ENCODE assay signal across 20 cellular contexts in genomic region chr7:99218406-99219184, GRCh38. TPM values are rescaled to one million over a fixed set of nuclear protein-coding genes. Genes with fewer than 3 reads are reported as not detected.
DNase-seq lines count a peak whose midpoint lies in the region; ATAC-seq, FAIRE-seq and TF ChIP-seq lines count a peak whose summit lies in the region.
"Had no signal": no experiment of that assay in that cellular context is flagged by ENCODE, and none has a peak within 500 bp of the region (broad histone marks: within the 10 kb centered on the region; RNA-seq: fewer than 3 reads in every experiment).

No MANE protein-coding gene starts in this region.

- FAIRE-seq in GM12891 (lab: Jason Lieb, UNC) = no peak
- no peak for FAIRE-seq in GM12878 (lab: Jason Lieb, UNC)
- FAIRE-seq: colon, endothelial cell of umbilical vein had no signal

- H3K27me3 Mint-ChIP-seq in activated CD4-positive, alpha-beta memory T cell treated with anti-CD3 and anti-CD28 coated beads for 36 hours = peaks cover 3% of the 10 kb centered on the region

- CTCF ChIA-PET in GM12878 (lab: Yijun Ruan, JAX) = no interaction called here
- CTCF ChIA-PET in activated CD4-positive, alpha-beta memory T cell treated with anti-CD3 and anti-CD28 coated beads for 36 hours (lab: Charles Lee) = no interaction called here

- POLR2A ChIA-PET in GM12878 (lab: Charles Lee) = interaction anchor here (0.5 kb wide), 1 partner anchor 826 kb away, joined by 3 read pairs; no protein-coding TSS in a partner anchor
- POLR2A ChIA-PET in activated CD4-positive, alpha-beta memory T cell treated with anti-CD3 and anti-CD28 coated beads for 36 hours (lab: Charles Lee) = no interaction called here

- H3K9ac ChIP-seq in GM12878 (ENCODE audit: control insufficient read depth, insufficient read depth, low read length) = no peak overlapping the region

- H3K79me2 ChIP-seq in GM12878 (ENCODE audit: control insufficient read depth, insufficient read depth, low read length) = no peaks in the 10 kb centered on the region

- TF ChIP-seq EP300 in GM12878 (IDR thresholded peaks at IDR 0.05; ENCODE audit: borderline replicate concordance in 1 of 2, control insufficient read depth in 1 of 2, low read depth in 2 of 2, low read length in 2 of 2) = no peak

- H3K4me1 ChIP-seq in GM12878 (ENCODE audit: control insufficient read depth, insufficient read depth, low read length) (no peaks in the 10 kb centered on the region), adrenal gland (replicated peaks in 1 of 2) (no peaks in the 10 kb centered on the region)

- DNase-seq in GM12891 (ENCODE audit: insufficient read length, low spot score) = no peak
- peak; percentile 79 for DNase-seq in NB4 (ENCODE audit: low read depth)
- DNase-seq in GM12878 (ENCODE audit: low read depth, low spot score) = no peak
- DNase-seq in posterior vena cava (ENCODE audit: low spot score) = peak; percentile 65
- no peak for DNase-seq in activated CD4-positive, alpha-beta memory T cell treated with anti-CD3 and anti-CD28 coated beads for 36 hours
- DNase-seq in SK-N-DZ (ENCODE audit: low spot score) = no peak
- no peak for DNase-seq in adrenal gland
- DNase-seq: activated CD4-positive, CD25-positive, alpha-beta regulatory T cell; DMS153; NCI-H2029; NCI-H446; substantia nigra had no signal

- WGBS in GM12878 (ENCODE audit: insufficient coverage, insufficient replicate concordance, low lambda C conversion rate, missing lambda C conversion rate) = 23% methylated on average over 23 of the region's 23 CpGs
- WGBS in adrenal gland, 4 donors = 74 to 80% (median 78%) methylated on average over 14 to 23 of the region's 23 CpGs

- RAD21 ChIA-PET in GM12878 (lab: Charles Lee; ENCODE audit: unreplicated experiment) = no interaction called here

- TF ChIP-seq RAD21 in GM12878 (IDR thresholded peaks at IDR 0.05; ENCODE audit: insufficient read depth, low read depth, low read length) = no peak

- H3K4me3 ChIP-seq in NB4 (ENCODE audit: low read depth, low read length) = no peak overlapping the region
- no peak overlapping the region for H3K4me3 ChIP-seq in GM12878
- no peak overlapping the region for H3K4me3 ChIP-seq in adrenal gland

- BruUV-seq in GM12878 (replicated peaks; lab: Mats Ljungman, UMichigan) = no TSS peak

- H3K9me3 ChIP-seq in GM12878 (replicated peaks; ENCODE audit: control insufficient read depth, insufficient read depth, low read length) (no peaks in the 10 kb centered on the region), adrenal gland (replicated peaks in 1 of 3) (no peaks in the 10 kb centered on the region)

- intact Hi-C loops in GM12878 (cut with micrococcal nuclease; ENCODE audit: unreplicated experiment) (no loop called here), posterior vena cava (cut with DNase I) (no loop called here), adrenal gland (cut with DNase I) (no loop called here)
- intact Hi-C loops in activated CD4-positive, alpha-beta memory T cell treated with anti-CD3 and anti-CD28 coated beads for 36 hours (cut with micrococcal nuclease) = no loop called here

- H3K9me3 Mint-ChIP-seq in activated CD4-positive, alpha-beta memory T cell treated with anti-CD3 and anti-CD28 coated beads for 36 hours = no peaks in the 10 kb centered on the region
- H3K9me3 Mint-ChIP-seq: mesothelial cell of epicardium had no signal

- H3K27me3 ChIP-seq in GM12878 (replicated peaks in 1 of 2; ENCODE audit: control insufficient read depth in 2 of 2, insufficient read depth in 2 of 2, low read length in 1 of 2) = no peaks in the 10 kb centered on the region; a peak in 1 of 4 replicates
- no peaks in the 10 kb centered on the region for H3K27me3 ChIP-seq in adrenal gland

- SMC1A ChIA-PET in GM12878 (lab: Charles Lee; ENCODE audit: uncharacterized antibody, unreplicated experiment) = no interaction called here

- in situ Hi-C loops in GM12878 (cut with MboI) = no loop called here

- H3K4me1 Mint-ChIP-seq in activated CD4-positive, alpha-beta memory T cell treated with anti-CD3 and anti-CD28 coated beads for 36 hours (ENCODE audit: low read depth) = no peaks in the 10 kb centered on the region
- H3K4me1 Mint-ChIP-seq: mesothelial cell of epicardium had no signal

- H3K27ac ChIP-seq in GM12878 (ENCODE audit: control insufficient read depth, insufficient read depth) (no peak overlapping the region), adrenal gland (no peak overlapping the region)

- TF ChIP-seq POLR2A in GM12891 (IDR thresholded peaks at IDR 0.05; ENCODE audit: low read depth, low read length) = no peak
- TF ChIP-seq POLR2A in NB4 (IDR thresholded peaks at IDR 0.05; ENCODE audit: extremely low read depth, insufficient read length) = no peak
- no peak for TF ChIP-seq POLR2A in GM12878 (IDR thresholded peaks at IDR 0.05; ENCODE audit: low read depth, low read length)
- TF ChIP-seq POLR2A in adrenal gland (IDR thresholded peaks at IDR 0.05) = no peak

- no peaks in the 10 kb centered on the region for H4K20me1 ChIP-seq in GM12878 (ENCODE audit: control insufficient read depth, insufficient read depth)

- H3K36me3 ChIP-seq in GM12878 (ENCODE audit: control insufficient read depth in 2 of 2, insufficient read depth in 2 of 2, low read length in 1 of 2) (no peaks in the 10 kb centered on the region), adrenal gland (replicated peaks in 1 of 2) (no peaks in the 10 kb centered on the region)

- H3K36me3 Mint-ChIP-seq in activated CD4-positive, alpha-beta memory T cell treated with anti-CD3 and anti-CD28 coated beads for 36 hours = no peaks in the 10 kb centered on the region
- H3K36me3 Mint-ChIP-seq: mesothelial cell of epicardium had no signal

- H2AFZ ChIP-seq in GM12878 (ENCODE audit: control insufficient read depth, low read depth, low read length) = no peak overlapping the region

- no peak overlapping the region for H3K4me2 ChIP-seq in GM12878 (ENCODE audit: control insufficient read depth, insufficient read depth)

- TF ChIP-seq CTCF in NB4 (IDR thresholded peaks at IDR 0.05; ENCODE audit: low read depth, low read length) = no peak
- no peak for TF ChIP-seq CTCF in GM12878 (IDR thresholded peaks at IDR 0.05 in 2 of 3, conservative IDR thresholded peaks at IDR 0.05 in 1 of 3; ENCODE audit: control insufficient read depth in 2 of 3, extremely low read depth in 1 of 3, insufficient read depth in 1 of 3, low read depth in 3 of 3, low read length in 3 of 3)
- TF ChIP-seq CTCF in adrenal gland (IDR thresholded peaks at IDR 0.05) = no peak

- no peak overlapping the region for H3K4me3 Mint-ChIP-seq in activated CD4-positive, alpha-beta memory T cell treated with anti-CD3 and anti-CD28 coated beads for 36 hours
- H3K4me3 Mint-ChIP-seq: mesothelial cell of epicardium had no signal

- no peak for ATAC-seq in GM12878
- ATAC-seq: HCT116, sciatic nerve had no signal

- H3K27ac Mint-ChIP-seq in activated CD4-positive, alpha-beta memory T cell treated with anti-CD3 and anti-CD28 coated beads for 36 hours = no peak overlapping the region
- H3K27ac Mint-ChIP-seq: mesothelial cell of epicardium had no signal

RNA-seq across cellular contexts. Expression of gene KPNA7, which starts 10.7 kb away (rescaled TPM):
- polyA plus RNA-seq in GM12891 (2012; ENCODE audit: low read depth, missing spikeins) = not detected
- not detected in 2 replicates for total RNA-seq in GM12878 (2013; cell fraction: nucleolus; rRNA removed)
- total RNA-seq in GM12878 (2014; rRNA removed) (not detected in 2 replicates), GM12878 (2014; rRNA removed; fragmentation: Illumina TruSeq; extraction: Trizol) (not detected in 2 replicates), GM12878 (2021) (not detected in 2 replicates), posterior vena cava (not detected), adrenal gland (not detected)
- polyA plus RNA-seq in GM12878 (2011; ENCODE audit: low read depth) = not detected
- polyA plus RNA-seq in GM12878 (2011; rRNA removed) (0.04 TPM in 1 of 2 replicates, not detected in the other), GM12878 (2014; fragmentation: Illumina TruSeq; extraction: Trizol) (0.07 and 0.21 TPM in 2 replicates), GM12878 (2014; fragmentation: Nextera tagmentation; extraction: Ambion mirVana) (under 1 TPM; 0.10 to 0.27 TPM), GM12878 (2014; rRNA removed) (0.12 and 0.14 TPM in 2 replicates), GM12878 (2016; fragmentation: Nextera tagmentation; extraction: Ambion mirVana) (not detected), adrenal gland (under 1 TPM in 1 of 3 donors, not detected in 2; 0.07 TPM)
- not detected in 2 replicates for polyA plus RNA-seq in GM12878 (2011; cell fraction: cytosol; rRNA removed)
- not detected in 2 replicates for polyA plus RNA-seq in GM12878 (2011; cell fraction: nucleus; rRNA removed)
- polyA plus RNA-seq in GM12878 (2012) = 0.08 TPM in 1 of 2 replicates, not detected in the other
- not detected in 2 replicates for polyA minus RNA-seq in GM12878 (2011; rRNA and poly(A)+ RNA removed)
- not detected in 2 replicates for polyA minus RNA-seq in GM12878 (2011; cell fraction: cytosol; rRNA and poly(A)+ RNA removed)
- polyA minus RNA-seq in GM12878 (2011; cell fraction: nucleus; rRNA and poly(A)+ RNA removed) = not detected in 2 replicates
- not detected for total RNA-seq in activated CD4-positive, alpha-beta memory T cell treated with anti-CD3 and anti-CD28 coated beads for 36 hours
- not detected in 2 replicates for polyA plus RNA-seq in SK-N-DZ (2014; cell fraction: cytosol; rRNA removed)
- not detected in 2 replicates for polyA plus RNA-seq in SK-N-DZ (2014; cell fraction: nucleus; rRNA removed)
- total RNA-seq: endothelial cell of umbilical vein; fibroblast of villous mesenchyme; mesothelial cell of epicardium; omental fat pad; sciatic nerve; T-helper 2 cell treated with Interferon-gamma antibody and Interleukin-4, amounts not matched to agents 100 ng/mL and 5 ng/mL, for 36 hours had no signal
- polyA plus RNA-seq: endothelial cell of umbilical vein had no signal

RNA-seq across cellular contexts. Expression of gene MYH16, which starts 54.0 kb away (rescaled TPM):
- 0.13 TPM for polyA plus RNA-seq in GM12891 (2012; ENCODE audit: low read depth, missing spikeins)
- total RNA-seq in GM12878 (2013; cell fraction: nucleolus; rRNA removed) = not detected in 2 replicates
- total RNA-seq in GM12878 (2014; rRNA removed) = 0.05 and 0.11 TPM in 2 replicates
- total RNA-seq in GM12878 (2014; rRNA removed; fragmentation: Illumina TruSeq; extraction: Trizol) = 0.04 TPM in 1 of 2 replicates, not detected in the other
- total RNA-seq in GM12878 (2021) = 0.13 TPM in 1 of 2 replicates, not detected in the other
- polyA plus RNA-seq in GM12878 (2011; ENCODE audit: low read depth) = not detected
- not detected in 2 replicates for polyA plus RNA-seq in GM12878 (2011; rRNA removed)
- not detected in 2 replicates for polyA plus RNA-seq in GM12878 (2011; cell fraction: cytosol; rRNA removed)
- not detected in 2 replicates for polyA plus RNA-seq in GM12878 (2011; cell fraction: nucleus; rRNA removed)
- 0.04 TPM in 1 of 2 replicates, not detected in the other for polyA plus RNA-seq in GM12878 (2012)
- 0.10 TPM in 1 of 2 replicates, not detected in the other for polyA plus RNA-seq in GM12878 (2014; fragmentation: Illumina TruSeq; extraction: Trizol)
- under 1 TPM in 1 of 2 experiments, not detected in 1; 0.04 TPM for polyA plus RNA-seq in GM12878 (2014; fragmentation: Nextera tagmentation; extraction: Ambion mirVana)
- 0.03 TPM in 1 of 2 replicates, not detected in the other for polyA plus RNA-seq in GM12878 (2014; rRNA removed)
- under 1 TPM; 0.03 to 0.33 TPM for polyA plus RNA-seq in GM12878 (2016; fragmentation: Nextera tagmentation; extraction: Ambion mirVana)
- not detected in 2 replicates for polyA minus RNA-seq in GM12878 (2011; rRNA and poly(A)+ RNA removed)
- polyA minus RNA-seq in GM12878 (2011; cell fraction: cytosol; rRNA and poly(A)+ RNA removed) = not detected in 2 replicates
- polyA minus RNA-seq in GM12878 (2011; cell fraction: nucleus; rRNA and poly(A)+ RNA removed) = not detected in 2 replicates
- not detected for total RNA-seq in posterior vena cava
- not detected for total RNA-seq in activated CD4-positive, alpha-beta memory T cell treated with anti-CD3 and anti-CD28 coated beads for 36 hours
- not detected in 2 replicates for polyA plus RNA-seq in SK-N-DZ (2014; cell fraction: cytosol; rRNA removed)
- polyA plus RNA-seq in SK-N-DZ (2014; cell fraction: nucleus; rRNA removed) = not detected in 2 replicates
- total RNA-seq in adrenal gland = not detected
- polyA plus RNA-seq in adrenal gland = under 1 TPM in 1 of 3 donors, not detected in 2; 0.03 TPM
- total RNA-seq: fibroblast of villous mesenchyme; omental fat pad; sciatic nerve; T-helper 2 cell treated with Interferon-gamma antibody and Interleukin-4, amounts not matched to agents 100 ng/mL and 5 ng/mL, for 36 hours had no signal

Comparison
In these comparisons a context has a peak if more than half of its experiments do, and no peak if none do; other contexts are left out.
1. DNase-seq: peak in NB4 (single experiment) and posterior vena cava (single experiment); none in GM12891 (single experiment), GM12878 (single experiment), activated CD4-positive, alpha-beta memory T cell treated with anti-CD3 and anti-CD28 coated beads for 36 hours (single experiment), SK-N-DZ (single experiment) and adrenal gland (0 of 7).